1 cellular context compared by ENCODE assay signal in the genomic region with DNA sequence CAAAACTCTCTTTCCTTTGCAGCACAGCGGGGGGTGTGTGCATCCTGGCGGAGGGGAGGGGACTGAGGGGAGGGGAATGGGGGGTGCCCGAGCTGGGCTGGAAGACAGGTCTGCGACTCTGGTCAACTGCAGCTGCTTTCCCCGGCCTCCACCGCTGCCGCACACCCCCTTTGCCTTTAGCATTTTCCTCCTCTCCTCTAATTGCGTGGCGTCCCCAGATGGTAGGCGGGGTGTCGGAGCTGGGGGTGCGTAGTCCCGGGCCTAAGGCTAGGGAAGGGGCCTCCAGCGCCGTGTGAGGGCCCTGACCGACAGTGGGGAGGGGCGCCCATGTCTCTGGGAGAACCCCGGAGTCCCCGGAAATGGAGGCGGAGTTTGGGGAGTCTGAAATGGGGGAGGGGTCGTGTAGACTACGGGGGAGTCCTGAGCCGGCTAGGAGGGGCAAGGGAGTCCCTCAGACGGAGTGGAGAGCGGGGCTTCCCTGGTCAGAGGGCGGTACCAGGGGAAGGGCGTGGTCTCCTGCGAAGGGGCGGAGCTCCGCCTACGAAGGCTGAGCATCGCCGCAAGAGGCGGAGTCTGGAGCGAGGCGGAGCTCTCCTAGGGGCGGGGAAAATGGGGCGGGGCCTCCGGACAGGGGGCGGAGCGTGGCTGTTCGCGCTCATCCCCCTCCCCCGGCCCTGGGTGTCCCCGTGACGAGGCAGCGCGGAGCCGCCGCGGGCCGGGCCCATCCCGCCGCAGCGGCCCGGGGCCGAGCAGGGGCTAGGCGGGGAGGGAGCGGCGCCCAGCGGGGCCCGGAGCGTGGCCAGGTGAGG.
TF ChIP-seq lines count a peak whose summit lies in the region.

A gene with protein sequence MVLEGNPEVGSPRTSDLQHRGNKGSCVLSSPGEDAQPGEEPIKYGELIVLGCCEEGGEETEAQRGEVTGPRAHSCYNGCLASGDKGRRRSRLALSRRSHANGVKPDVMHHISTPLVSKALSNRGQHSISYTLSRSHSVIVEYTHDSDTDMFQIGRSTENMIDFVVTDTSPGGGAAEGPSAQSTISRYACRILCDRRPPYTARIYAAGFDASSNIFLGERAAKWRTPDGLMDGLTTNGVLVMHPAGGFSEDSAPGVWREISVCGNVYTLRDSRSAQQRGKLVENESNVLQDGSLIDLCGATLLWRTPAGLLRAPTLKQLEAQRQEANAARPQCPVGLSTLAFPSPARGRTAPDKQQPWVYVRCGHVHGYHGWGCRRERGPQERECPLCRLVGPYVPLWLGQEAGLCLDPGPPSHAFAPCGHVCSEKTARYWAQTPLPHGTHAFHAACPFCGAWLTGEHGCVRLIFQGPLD (plus strand): TSS at position 681 of the 809 bp plus-strand sequence. CDS start 1,224 bp downstream, outside the sequence.

TF ChIP-seq in K562, 482 proteins besides CTCF, POLR2A, EP300 and RAD21 (continued from another document and continues in another):
- TF ChIP-seq, protein P1, sequence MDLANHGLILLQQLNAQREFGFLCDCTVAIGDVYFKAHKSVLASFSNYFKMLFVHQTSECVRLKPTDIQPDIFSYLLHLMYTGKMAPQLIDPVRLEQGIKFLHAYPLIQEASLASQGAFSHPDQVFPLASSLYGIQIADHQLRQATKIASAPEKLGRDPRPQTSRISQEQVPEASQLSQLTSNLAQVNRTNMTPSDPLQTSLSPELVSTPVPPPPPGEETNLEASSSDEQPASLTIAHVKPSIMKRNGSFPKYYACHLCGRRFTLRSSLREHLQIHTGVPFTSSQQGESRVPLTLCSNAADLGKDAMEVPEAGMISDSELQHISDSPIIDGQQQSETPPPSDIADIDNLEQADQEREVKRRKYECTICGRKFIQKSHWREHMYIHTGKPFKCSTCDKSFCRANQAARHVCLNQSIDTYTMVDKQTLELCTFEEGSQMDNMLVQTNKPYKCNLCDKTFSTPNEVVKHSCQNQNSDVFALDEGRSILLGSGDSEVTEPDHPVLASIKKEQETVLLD (IDR thresholded peaks at IDR 0.05) = 0 out of 2 replicates have a peak, but pooled peaks have one; percentile 27
- TF ChIP-seq NRF1 (conservative IDR thresholded peaks at IDR 0.05 in 1 of 2, IDR thresholded peaks at IDR 0.05 in 1 of 2) (peak; percentile 63 to 67), XRCC4 (IDR thresholded peaks at IDR 0.05; ENCODE audit: extremely low read depth, insufficient read depth, insufficient read length) (no peak), NUFIP1 (IDR thresholded peaks at IDR 0.05; ENCODE audit: partially characterized antibody) (no peak), ZNF583 (CRISPR knock-in tag; IDR thresholded peaks at IDR 0.05) (no peak), CBX1 (IDR thresholded peaks at IDR 0.05; ENCODE audit: low read depth) (no peak), FOXJ2 (tag; IDR thresholded peaks at IDR 0.05) (no peak), PHF8 (IDR thresholded peaks at IDR 0.05; ENCODE audit: borderline replicate concordance, low read length) (peak; percentile 41; the same call in 1 of the 2 replicates), PRMT5 (CRISPR knock-in tag; IDR thresholded peaks at IDR 0.05) (no peak), RBM15 (IDR thresholded peaks at IDR 0.05; ENCODE audit: insufficient read depth, low read length) (no peak), BCOR (IDR thresholded peaks at IDR 0.05) (no peak), MYBL2 (IDR thresholded peaks at IDR 0.05; ENCODE audit: low read depth) (no peak), MYBL2 (CRISPR knock-in tag; IDR thresholded peaks at IDR 0.05; ENCODE audit: borderline replicate concordance) (no peak), SMAD3 (CRISPR knock-in tag; conservative IDR thresholded peaks at IDR 0.05) (no peak), HSF4 (CRISPR knock-in tag; IDR thresholded peaks at IDR 0.05; ENCODE audit: borderline replicate concordance) (no peak), EGR1 (conservative IDR thresholded peaks at IDR 0.05) (0 out of 2 replicates have a peak, but pooled peaks have one; percentile 43), ZBED1 (IDR thresholded peaks at IDR 0.05) (no peak), GATA2 (CRISPR knock-in tag; IDR thresholded peaks at IDR 0.05) (no peak), ZNF76 (CRISPR knock-in tag; IDR thresholded peaks at IDR 0.05; ENCODE audit: borderline replicate concordance) (no peak), ZNF444 (CRISPR knock-in tag; IDR thresholded peaks at IDR 0.05) (peak; percentile 89), MECOM (CRISPR knock-in tag; IDR thresholded peaks at IDR 0.05) (no peak), CREBBP (IDR thresholded peaks at IDR 0.05; ENCODE audit: low read depth, low read length) (no peak), CCAR2 (IDR thresholded peaks at IDR 0.05; ENCODE audit: low read depth, low read length) (no peak), ZNF785 (CRISPR knock-in tag; IDR thresholded peaks at IDR 0.05) (no peak), MTA1 (IDR thresholded peaks at IDR 0.05; ENCODE audit: borderline replicate concordance) (no peak; the same call in 1 of the 2 replicates), CHD1 (IDR thresholded peaks at IDR 0.05; ENCODE audit: low read length) (no peak), HDAC2 (IDR thresholded peaks at IDR 0.05) (0 out of 2 replicates have a peak, but pooled peaks have one; percentile 32), NR2C1 (IDR thresholded peaks at IDR 0.05) (no peak), NR2C1 (tag; IDR thresholded peaks at IDR 0.05) (no peak), ETS2 (tag; IDR thresholded peaks at IDR 0.05; ENCODE audit: borderline replicate concordance, poor library complexity, severe bottlenecking) (no peak), HDAC1 (IDR thresholded peaks at IDR 0.05) (no peak), ZKSCAN8 (CRISPR knock-in tag; IDR thresholded peaks at IDR 0.05) (no peak), EHMT2 (IDR thresholded peaks at IDR 0.05) (no peak), ZNF12 (CRISPR knock-in tag; IDR thresholded peaks at IDR 0.05) (no peak), TRIM28 (IDR thresholded peaks at IDR 0.05) (no peak), SRSF3 (IDR thresholded peaks at IDR 0.05; ENCODE audit: insufficient read depth, low read length) (no peak), ZSCAN29 (IDR thresholded peaks at IDR 0.05) (no peak)
- TF ChIP-seq, protein P2, sequence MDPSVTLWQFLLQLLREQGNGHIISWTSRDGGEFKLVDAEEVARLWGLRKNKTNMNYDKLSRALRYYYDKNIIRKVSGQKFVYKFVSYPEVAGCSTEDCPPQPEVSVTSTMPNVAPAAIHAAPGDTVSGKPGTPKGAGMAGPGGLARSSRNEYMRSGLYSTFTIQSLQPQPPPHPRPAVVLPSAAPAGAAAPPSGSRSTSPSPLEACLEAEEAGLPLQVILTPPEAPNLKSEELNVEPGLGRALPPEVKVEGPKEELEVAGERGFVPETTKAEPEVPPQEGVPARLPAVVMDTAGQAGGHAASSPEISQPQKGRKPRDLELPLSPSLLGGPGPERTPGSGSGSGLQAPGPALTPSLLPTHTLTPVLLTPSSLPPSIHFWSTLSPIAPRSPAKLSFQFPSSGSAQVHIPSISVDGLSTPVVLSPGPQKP (CRISPR knock-in tag; IDR thresholded peaks at IDR 0.05) = no peak
- TF ChIP-seq, protein P3, sequence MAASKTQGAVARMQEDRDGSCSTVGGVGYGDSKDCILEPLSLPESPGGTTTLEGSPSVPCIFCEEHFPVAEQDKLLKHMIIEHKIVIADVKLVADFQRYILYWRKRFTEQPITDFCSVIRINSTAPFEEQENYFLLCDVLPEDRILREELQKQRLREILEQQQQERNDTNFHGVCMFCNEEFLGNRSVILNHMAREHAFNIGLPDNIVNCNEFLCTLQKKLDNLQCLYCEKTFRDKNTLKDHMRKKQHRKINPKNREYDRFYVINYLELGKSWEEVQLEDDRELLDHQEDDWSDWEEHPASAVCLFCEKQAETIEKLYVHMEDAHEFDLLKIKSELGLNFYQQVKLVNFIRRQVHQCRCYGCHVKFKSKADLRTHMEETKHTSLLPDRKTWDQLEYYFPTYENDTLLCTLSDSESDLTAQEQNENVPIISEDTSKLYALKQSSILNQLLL (CRISPR knock-in tag; IDR thresholded peaks at IDR 0.05; ENCODE audit: borderline replicate concordance) = no peak
- TF ChIP-seq, protein P4, sequence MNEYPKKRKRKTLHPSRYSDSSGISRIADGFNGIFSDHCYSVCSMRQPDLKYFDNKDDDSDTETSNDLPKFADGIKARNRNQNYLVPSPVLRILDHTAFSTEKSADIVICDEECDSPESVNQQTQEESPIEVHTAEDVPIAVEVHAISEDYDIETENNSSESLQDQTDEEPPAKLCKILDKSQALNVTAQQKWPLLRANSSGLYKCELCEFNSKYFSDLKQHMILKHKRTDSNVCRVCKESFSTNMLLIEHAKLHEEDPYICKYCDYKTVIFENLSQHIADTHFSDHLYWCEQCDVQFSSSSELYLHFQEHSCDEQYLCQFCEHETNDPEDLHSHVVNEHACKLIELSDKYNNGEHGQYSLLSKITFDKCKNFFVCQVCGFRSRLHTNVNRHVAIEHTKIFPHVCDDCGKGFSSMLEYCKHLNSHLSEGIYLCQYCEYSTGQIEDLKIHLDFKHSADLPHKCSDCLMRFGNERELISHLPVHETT (CRISPR knock-in tag; conservative IDR thresholded peaks at IDR 0.05 in 1 of 2, IDR thresholded peaks at IDR 0.05 in 1 of 2) = no peak
- TF ChIP-seq, protein P5, sequence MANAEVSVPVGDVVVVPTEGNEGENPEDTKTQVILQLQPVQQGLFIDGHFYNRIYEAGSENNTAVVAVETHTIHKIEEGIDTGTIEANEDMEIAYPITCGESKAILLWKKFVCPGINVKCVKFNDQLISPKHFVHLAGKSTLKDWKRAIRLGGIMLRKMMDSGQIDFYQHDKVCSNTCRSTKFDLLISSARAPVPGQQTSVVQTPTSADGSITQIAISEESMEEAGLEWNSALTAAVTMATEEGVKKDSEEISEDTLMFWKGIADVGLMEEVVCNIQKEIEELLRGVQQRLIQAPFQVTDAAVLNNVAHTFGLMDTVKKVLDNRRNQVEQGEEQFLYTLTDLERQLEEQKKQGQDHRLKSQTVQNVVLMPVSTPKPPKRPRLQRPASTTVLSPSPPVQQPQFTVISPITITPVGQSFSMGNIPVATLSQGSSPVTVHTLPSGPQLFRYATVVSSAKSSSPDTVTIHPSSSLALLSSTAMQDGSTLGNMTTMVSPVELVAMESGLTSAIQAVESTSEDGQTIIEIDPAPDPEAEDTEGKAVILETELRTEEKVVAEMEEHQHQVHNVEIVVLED (CRISPR knock-in tag; IDR thresholded peaks at IDR 0.05) = peak; percentile 27; the same call in 1 of the 2 replicates
- TF ChIP-seq, protein P6, sequence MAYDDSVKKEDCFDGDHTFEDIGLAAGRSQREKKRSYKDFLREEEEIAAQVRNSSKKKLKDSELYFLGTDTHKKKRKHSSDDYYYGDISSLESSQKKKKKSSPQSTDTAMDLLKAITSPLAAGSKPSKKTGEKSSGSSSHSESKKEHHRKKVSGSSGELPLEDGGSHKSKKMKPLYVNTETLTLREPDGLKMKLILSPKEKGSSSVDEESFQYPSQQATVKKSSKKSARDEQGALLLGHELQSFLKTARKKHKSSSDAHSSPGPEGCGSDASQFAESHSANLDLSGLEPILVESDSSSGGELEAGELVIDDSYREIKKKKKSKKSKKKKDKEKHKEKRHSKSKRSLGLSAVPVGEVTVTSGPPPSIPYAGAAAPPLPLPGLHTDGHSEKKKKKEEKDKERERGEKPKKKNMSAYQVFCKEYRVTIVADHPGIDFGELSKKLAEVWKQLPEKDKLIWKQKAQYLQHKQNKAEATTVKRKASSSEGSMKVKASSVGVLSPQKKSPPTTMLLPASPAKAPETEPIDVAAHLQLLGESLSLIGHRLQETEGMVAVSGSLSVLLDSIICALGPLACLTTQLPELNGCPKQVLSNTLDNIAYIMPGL (CRISPR knock-in tag; IDR thresholded peaks at IDR 0.05) = 0 out of 2 replicates have a peak, but pooled peaks have one; percentile 8
- TF ChIP-seq, protein P7, sequence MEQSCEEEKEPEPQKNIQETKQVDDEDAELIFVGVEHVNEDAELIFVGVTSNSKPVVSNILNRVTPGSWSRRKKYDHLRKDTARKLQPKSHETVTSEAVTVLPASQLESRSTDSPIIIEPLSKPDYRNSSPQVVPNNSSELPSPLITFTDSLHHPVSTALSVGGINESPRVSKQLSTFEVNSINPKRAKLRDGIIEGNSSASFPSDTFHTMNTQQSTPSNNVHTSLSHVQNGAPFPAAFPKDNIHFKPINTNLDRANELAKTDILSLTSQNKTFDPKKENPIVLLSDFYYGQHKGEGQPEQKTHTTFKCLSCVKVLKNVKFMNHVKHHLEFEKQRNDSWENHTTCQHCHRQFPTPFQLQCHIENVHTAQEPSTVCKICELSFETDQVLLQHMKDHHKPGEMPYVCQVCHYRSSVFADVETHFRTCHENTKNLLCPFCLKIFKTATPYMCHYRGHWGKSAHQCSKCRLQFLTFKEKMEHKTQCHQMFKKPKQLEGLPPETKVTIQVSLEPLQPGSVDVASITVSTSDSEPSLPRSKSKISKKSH (CRISPR knock-in tag; IDR thresholded peaks at IDR 0.05) = no peak
- TF ChIP-seq, protein P8, sequence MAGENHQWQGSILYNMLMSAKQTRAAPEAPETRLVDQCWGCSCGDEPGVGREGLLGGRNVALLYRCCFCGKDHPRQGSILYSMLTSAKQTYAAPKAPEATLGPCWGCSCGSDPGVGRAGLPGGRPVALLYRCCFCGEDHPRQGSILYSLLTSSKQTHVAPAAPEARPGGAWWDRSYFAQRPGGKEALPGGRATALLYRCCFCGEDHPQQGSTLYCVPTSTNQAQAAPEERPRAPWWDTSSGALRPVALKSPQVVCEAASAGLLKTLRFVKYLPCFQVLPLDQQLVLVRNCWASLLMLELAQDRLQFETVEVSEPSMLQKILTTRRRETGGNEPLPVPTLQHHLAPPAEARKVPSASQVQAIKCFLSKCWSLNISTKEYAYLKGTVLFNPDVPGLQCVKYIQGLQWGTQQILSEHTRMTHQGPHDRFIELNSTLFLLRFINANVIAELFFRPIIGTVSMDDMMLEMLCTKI (IDR thresholded peaks at IDR 0.05; ENCODE audit: partially characterized antibody) = no peak
- TF ChIP-seq, protein P9, sequence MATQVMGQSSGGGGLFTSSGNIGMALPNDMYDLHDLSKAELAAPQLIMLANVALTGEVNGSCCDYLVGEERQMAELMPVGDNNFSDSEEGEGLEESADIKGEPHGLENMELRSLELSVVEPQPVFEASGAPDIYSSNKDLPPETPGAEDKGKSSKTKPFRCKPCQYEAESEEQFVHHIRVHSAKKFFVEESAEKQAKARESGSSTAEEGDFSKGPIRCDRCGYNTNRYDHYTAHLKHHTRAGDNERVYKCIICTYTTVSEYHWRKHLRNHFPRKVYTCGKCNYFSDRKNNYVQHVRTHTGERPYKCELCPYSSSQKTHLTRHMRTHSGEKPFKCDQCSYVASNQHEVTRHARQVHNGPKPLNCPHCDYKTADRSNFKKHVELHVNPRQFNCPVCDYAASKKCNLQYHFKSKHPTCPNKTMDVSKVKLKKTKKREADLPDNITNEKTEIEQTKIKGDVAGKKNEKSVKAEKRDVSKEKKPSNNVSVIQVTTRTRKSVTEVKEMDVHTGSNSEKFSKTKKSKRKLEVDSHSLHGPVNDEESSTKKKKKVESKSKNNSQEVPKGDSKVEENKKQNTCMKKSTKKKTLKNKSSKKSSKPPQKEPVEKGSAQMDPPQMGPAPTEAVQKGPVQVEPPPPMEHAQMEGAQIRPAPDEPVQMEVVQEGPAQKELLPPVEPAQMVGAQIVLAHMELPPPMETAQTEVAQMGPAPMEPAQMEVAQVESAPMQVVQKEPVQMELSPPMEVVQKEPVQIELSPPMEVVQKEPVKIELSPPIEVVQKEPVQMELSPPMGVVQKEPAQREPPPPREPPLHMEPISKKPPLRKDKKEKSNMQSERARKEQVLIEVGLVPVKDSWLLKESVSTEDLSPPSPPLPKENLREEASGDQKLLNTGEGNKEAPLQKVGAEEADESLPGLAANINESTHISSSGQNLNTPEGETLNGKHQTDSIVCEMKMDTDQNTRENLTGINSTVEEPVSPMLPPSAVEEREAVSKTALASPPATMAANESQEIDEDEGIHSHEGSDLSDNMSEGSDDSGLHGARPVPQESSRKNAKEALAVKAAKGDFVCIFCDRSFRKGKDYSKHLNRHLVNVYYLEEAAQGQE (CRISPR knock-in tag; IDR thresholded peaks at IDR 0.05; ENCODE audit: low read depth) = peak; percentile 53; the same call in 1 of the 2 replicates
